ENCODE assay signal across 8 cellular contexts in the genomic region with DNA sequence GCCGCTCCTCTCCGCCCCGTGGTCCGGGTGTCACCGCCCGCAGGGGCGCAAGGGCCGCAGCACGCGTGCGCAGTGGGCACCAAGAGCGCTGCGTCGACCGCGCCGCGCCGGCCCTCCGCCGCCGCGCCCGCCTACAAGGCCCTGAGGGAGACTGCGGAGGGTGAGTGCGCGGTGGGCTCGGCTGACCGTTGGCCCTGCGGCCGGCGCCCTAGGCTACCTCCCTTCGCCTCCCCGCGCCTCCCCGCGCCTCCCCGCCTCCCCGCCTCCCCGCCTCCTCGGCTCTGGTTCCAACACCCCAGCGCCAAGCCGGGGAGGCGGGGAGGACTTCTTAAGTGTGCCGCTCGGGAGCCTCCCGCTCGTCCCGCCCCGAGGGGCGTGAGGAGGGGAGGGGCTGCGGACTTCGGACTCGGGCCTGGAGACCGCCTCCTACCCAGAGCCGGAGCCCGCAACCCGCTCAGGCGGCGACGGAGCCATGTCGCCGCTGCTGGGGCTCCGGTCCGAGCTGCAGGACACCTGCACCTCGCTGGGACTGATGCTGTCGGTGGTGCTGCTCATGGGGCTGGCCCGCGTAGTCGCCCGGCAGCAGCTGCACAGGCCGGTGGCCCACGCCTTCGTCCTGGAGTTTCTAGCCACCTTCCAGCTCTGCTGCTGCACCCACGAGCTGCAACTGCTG. TPM values are rescaled to one million over a fixed set of nuclear protein-coding genes. Genes with fewer than 3 reads are reported as not detected.
A peak's percentile ranks its signal among the peaks of the same experiment; 100 is the strongest.
DNase-seq lines count a peak whose midpoint lies in the region; ATAC-seq and TF ChIP-seq lines count a peak whose summit lies in the region.

A gene with protein sequence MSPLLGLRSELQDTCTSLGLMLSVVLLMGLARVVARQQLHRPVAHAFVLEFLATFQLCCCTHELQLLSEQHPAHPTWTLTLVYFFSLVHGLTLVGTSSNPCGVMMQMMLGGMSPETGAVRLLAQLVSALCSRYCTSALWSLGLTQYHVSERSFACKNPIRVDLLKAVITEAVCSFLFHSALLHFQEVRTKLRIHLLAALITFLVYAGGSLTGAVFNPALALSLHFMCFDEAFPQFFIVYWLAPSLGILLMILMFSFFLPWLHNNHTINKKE (plus strand): TSS at position 433 of the 673 bp plus-strand sequence. CDS start 40 bp downstream, at position 473.

- peak within 1 kb of the TSS; percentile 80 for H3K27ac ChIP-seq in Panc1 (ENCODE audit: low read length)

- DNase-seq in DMS153 treated with DMSO at 0.1 percent for 48 hours (lab: John Stamatoyannopoulos, UW; ENCODE audit: unreplicated experiment) (peak; percentile 45), HuH-7.5 (ENCODE audit: low spot score) (peak; percentile 75), Panc1 (ENCODE audit: low read depth, low spot score) (peak; percentile 27), fibroblast of the conjunctiva (ENCODE audit: low read depth) (peak; percentile 69)
- DNase-seq in activated effector memory CD4-positive, alpha-beta T cell treated with Interleukin-2 at 50 U/mL for 16 hours, result peak; percentile 12
- DNase-seq in stimulated activated naive CD8-positive, alpha-beta T cell treated with anti-CD3 and anti-CD28 coated beads, Interleukin-15, amount 100 ng/mL, for 72 hours, result peak; percentile 64 to 67

- H3K4me3 Mint-ChIP-seq in nephron, result peak within 1 kb of the TSS; percentile 92 to 95 (median 92)
- peak within 1 kb of the TSS; percentile 89 to 96 for H3K4me3 Mint-ChIP-seq in stimulated activated naive CD8-positive, alpha-beta T cell treated with anti-CD3 and anti-CD28 coated beads, Interleukin-15, amount 100 ng/mL, for 72 hours

- H3K27me3 ChIP-seq in Panc1 (ENCODE audit: control insufficient read depth, insufficient read depth, low read length), result no peaks in the 10 kb centered on the region

- peak within 1 kb of the TSS; percentile 20 to 89 (median 86) for H3K27ac Mint-ChIP-seq in nephron
- H3K27ac Mint-ChIP-seq in stimulated activated naive CD8-positive, alpha-beta T cell treated with anti-CD3 and anti-CD28 coated beads, Interleukin-15, amount 100 ng/mL, for 72 hours, result peak within 1 kb of the TSS; percentile 21 to 89

- H3K9me3 Mint-ChIP-seq in nephron, result peaks cover 11% of the 10 kb centered on the region
- no peaks in the 10 kb centered on the region for H3K9me3 Mint-ChIP-seq in stimulated activated naive CD8-positive, alpha-beta T cell treated with anti-CD3 and anti-CD28 coated beads, Interleukin-15, amount 100 ng/mL, for 72 hours

- no TSS peak for BruUV-seq in Panc1 (replicated peaks; lab: Mats Ljungman, UMichigan)

- H3K4me3 ChIP-seq in Panc1 (ENCODE audit: low read depth in 2 of 2, low read length in 2 of 2), result peak within 1 kb of the TSS; percentile 61 to 92

- peaks cover 4% of the 10 kb centered on the region for H3K4me1 ChIP-seq in Panc1 (ENCODE audit: control insufficient read depth, insufficient read depth, low read length)

- intact Hi-C loops in Panc1 (cut with micrococcal nuclease; ENCODE audit: unreplicated experiment), result no loop called here

- POLR2A ChIA-PET in Panc1 (lab: Charles Lee), result interaction anchor here (0.6 kb wide), 1 partner anchor 31 kb away, joined by 3 read pairs; no protein-coding TSS in a partner anchor

- CTCF ChIA-PET in Panc1 (lab: Charles Lee), result interaction anchor here (0.6 kb wide), 2 partner anchors 19 to 442 kb away, joined by 3 to 6 read pairs; no protein-coding TSS in a partner anchor

- H3K9me3 ChIP-seq in Panc1 (ENCODE audit: control insufficient read depth, insufficient read depth, low read depth, low read length), result no peaks in the 10 kb centered on the region

- peaks cover 10% of the 10 kb centered on the region for H3K36me3 Mint-ChIP-seq in nephron (ENCODE audit: low read depth)

- no peaks in the 10 kb centered on the region for H3K36me3 ChIP-seq in Panc1 (ENCODE audit: control insufficient read depth, insufficient read depth, low read length)

- in situ Hi-C loops in Panc1 (cut with HindIII; ENCODE audit: low pct_unique_long_range_greater_than_20kb, low sequenced_read_pairs), result no loop called here

- H3K27me3 Mint-ChIP-seq in nephron (ENCODE audit: low read depth), result no peaks in the 10 kb centered on the region
- H3K27me3 Mint-ChIP-seq in stimulated activated naive CD8-positive, alpha-beta T cell treated with anti-CD3 and anti-CD28 coated beads, Interleukin-15, amount 100 ng/mL, for 72 hours, result peaks cover 20% of the 10 kb centered on the region

- peaks cover 5% of the 10 kb centered on the region for H3K4me1 Mint-ChIP-seq in nephron
- peaks cover 24% of the 10 kb centered on the region for H3K4me1 Mint-ChIP-seq in stimulated activated naive CD8-positive, alpha-beta T cell treated with anti-CD3 and anti-CD28 coated beads, Interleukin-15, amount 100 ng/mL, for 72 hours

- ATAC-seq in GM21576 (IDR thresholded peaks at IDR 0.05; ENCODE audit: unreplicated experiment), result peak; percentile 84
- ATAC-seq in Panc1, result peak; percentile 94
- peak; percentile 90 for ATAC-seq in stimulated activated naive CD8-positive, alpha-beta T cell treated with anti-CD3 and anti-CD28 coated beads, Interleukin-15, amount 100 ng/mL, for 72 hours

- TF ChIP-seq CTCF in Panc1 (IDR thresholded peaks at IDR 0.05) (no peak), nephron (IDR thresholded peaks at IDR 0.05; ENCODE audit: unreplicated experiment in 3 of 3) (no peak)

RNA-seq across cellular contexts. Expression of the gene that starts here (rescaled TPM):
- 2.3 TPM for total RNA-seq in Panc1 (2021; ENCODE audit: unreplicated experiment)
- polyA plus RNA-seq in Panc1 (2012; ENCODE audit: insufficient read length), result 1.8 TPM

Comparison
In these comparisons a context has a peak if more than half of its experiments do, and no peak if none do; other contexts are left out.
1. Peak in every context shown above with its lines: DNase-seq, ATAC-seq, H3K4me3 ChIP-seq and H3K27ac ChIP-seq.
2. DNase-seq: peak in every context shown above with its lines; median percentile 75 in HuH-7.5; 69 in fibroblast of the conjunctiva; 66 in stimulated activated naive CD8-positive, alpha-beta T cell treated with anti-CD3 and anti-CD28 coated beads, Interleukin-15, amount 100 ng/mL, for 72 hours; 45 in DMS153 treated with DMSO at 0.1 percent for 48 hours; 27 in Panc1; 12 in activated effector memory CD4-positive, alpha-beta T cell treated with Interleukin-2 at 50 U/mL for 16 hours.